18 cellular contexts compared by ENCODE assay signal in genomic region chr13:51906581-51906980, GRCh38. TPM values are rescaled to one million over a fixed set of nuclear protein-coding genes. Genes with fewer than 3 reads are reported as not detected.
DNase-seq lines count a peak whose midpoint lies in the region; ATAC-seq and TF ChIP-seq lines count a peak whose summit lies in the region.
"Had no signal": no experiment of that assay in that cellular context is flagged by ENCODE, and none has a peak within 500 bp of the region (broad histone marks: within the 10 kb centered on the region; RNA-seq: fewer than 3 reads in every experiment).

No MANE protein-coding gene starts in this region.

- in situ Hi-C loops in astrocyte of the spinal cord (cut with HindIII; ENCODE audit: low sequenced_read_pairs) = no loop called here

- DNase-seq in DMS79 treated with DMSO at 0.1 percent for 48 hours (lab: John Stamatoyannopoulos, UW) (peak; percentile 60), NCI-H1092 (lab: John Stamatoyannopoulos, UW) (peak; percentile 12), astrocyte of the spinal cord (ENCODE audit: low read depth, low spot score) (peak; percentile 4), mucosa of descending colon (peak in 1 of 3 donors; percentile 14)
- DNase-seq: activated CD4-positive, alpha-beta memory T cell treated with anti-CD3 and anti-CD28 coated beads for 36 hours; DMS53; H7; NCI-H1694 treated with DMSO at 0.1 percent for 48 hours had no signal

- TF ChIP-seq CTCF in astrocyte of the spinal cord (IDR thresholded peaks at IDR 0.05; ENCODE audit: low read depth, low read length) (no peak), mucosa of descending colon (IDR thresholded peaks at IDR 0.05) (no peak)

- intact Hi-C loops in mucosa of descending colon (cut with DNase I, micrococcal nuclease) = no loop called here

- peak; percentile 34 for ATAC-seq in mucosa of descending colon
- no peak for ATAC-seq in HG02973 (IDR thresholded peaks at IDR 0.05; ENCODE audit: unreplicated experiment)
- ATAC-seq in GM18520 (IDR thresholded peaks at IDR 0.05; ENCODE audit: unreplicated experiment) = no peak
- ATAC-seq in HG03175 (IDR thresholded peaks at IDR 0.05; ENCODE audit: unreplicated experiment) = no peak
- ATAC-seq: K562 had no signal

- H3K4me3 ChIP-seq in astrocyte of the spinal cord (ENCODE audit: low read depth, low read length) (no peak overlapping the region), mucosa of descending colon (no peak overlapping the region)
- H3K4me3 ChIP-seq: coronary artery, K562 had no signal

- H3K4me1 ChIP-seq in mucosa of descending colon (ENCODE audit: low read depth) = no peaks in the 10 kb centered on the region

- H3K36me3 ChIP-seq in mucosa of descending colon (ENCODE audit: low read depth) = no peaks in the 10 kb centered on the region

- H3K9me3 ChIP-seq in mucosa of descending colon = no peaks in the 10 kb centered on the region

RNA-seq across cellular contexts. Expression of gene CCDC70, which starts 44.8 kb away (rescaled TPM):
- total RNA-seq in mucosa of descending colon = not detected
- total RNA-seq: activated CD4-positive, alpha-beta memory T cell treated with anti-CD3 and anti-CD28 coated beads for 36 hours; activated T-helper 1 cell treated with anti-CD3 and anti-CD28 coated beads, Interleukin-12 subunit alpha, Interleukin-12 subunit beta, Interleukin-2, Interleukin-4 antibody, amounts not matched to agents 30 ng/mL and 10 ng/mL and 1 ng/mL, durations not matched to agents 14 hours and 24 hours and 36 hours; B cell; epithelial cell of proximal tubule; glomerular endothelial cell; H7; K562; osteoblast had no signal
